Comparison of ENCODE assay signal across 8 cellular contexts in the genomic region with DNA sequence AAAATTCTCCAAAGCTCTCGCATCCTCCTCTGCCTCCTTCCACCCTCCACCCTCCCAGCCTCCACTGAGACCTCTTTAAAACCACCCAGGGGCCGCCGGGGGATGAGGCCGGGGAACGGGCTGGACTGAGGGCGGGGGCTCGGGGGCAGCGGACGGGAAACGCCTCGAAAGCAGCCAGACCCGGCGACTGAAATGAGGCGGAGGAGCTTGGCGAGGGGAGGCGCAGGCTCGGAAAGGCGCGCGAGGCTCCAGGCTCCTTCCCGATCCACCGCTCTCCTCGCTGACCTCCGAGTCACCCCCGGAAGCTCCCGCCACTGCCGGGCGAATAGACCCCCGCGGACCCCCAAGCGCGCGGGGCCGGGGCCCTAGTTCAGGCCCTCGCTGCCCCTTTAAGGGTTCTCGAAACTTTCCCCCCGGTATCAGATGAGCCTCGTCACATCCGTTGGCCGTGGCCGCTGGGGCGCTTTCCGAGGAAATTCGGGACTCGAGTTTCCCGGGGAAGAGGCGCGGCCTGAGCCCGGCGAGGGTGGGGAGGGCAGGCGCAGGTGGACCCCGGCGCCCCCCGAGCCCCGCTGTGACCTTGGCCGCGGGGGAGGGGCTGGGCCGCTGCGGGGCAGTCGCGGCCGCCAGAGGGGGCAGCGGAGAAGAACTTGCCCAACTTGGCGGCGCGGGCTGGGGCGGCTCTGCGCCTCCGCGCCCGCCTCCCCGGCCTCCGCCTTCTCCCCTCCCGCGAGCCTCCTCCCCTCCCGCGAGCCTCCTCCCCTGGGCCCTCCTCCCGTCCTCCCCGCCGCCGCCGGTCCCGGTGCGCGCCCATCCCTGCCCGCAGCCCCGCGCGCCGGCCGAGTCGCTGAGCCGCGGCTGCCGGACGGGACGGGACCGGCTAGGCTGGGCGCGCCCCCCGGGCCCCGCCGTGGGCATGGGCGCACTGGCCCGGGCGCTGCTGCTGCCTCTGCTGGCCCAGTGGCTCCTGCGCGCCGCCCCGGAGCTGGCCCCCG. TPM values are rescaled to one million over a fixed set of nuclear protein-coding genes. Genes with fewer than 3 reads are reported as not detected.
DNase-seq lines count a peak whose midpoint lies in the region; ATAC-seq and TF ChIP-seq lines count a peak whose summit lies in the region.

TSS of gene BACE2 (plus strand) at position 813 of the 995 bp plus-strand sequence. CDS start at position 917, 104 bp downstream.

- no peak within 1 kb of the TSS for H3K27ac Mint-ChIP-seq in CD4-positive, CD25-positive, alpha-beta regulatory T cell
- H3K27ac Mint-ChIP-seq in nephron progenitor cell: no peak within 1 kb of the TSS

- peak within 1 kb of the TSS in 3 of 4 donors; percentile 39 to 81 (median 67) for H3K4me3 Mint-ChIP-seq in CD4-positive, CD25-positive, alpha-beta regulatory T cell
- H3K4me3 Mint-ChIP-seq in nephron progenitor cell: peak within 1 kb of the TSS; percentile 86

- no peaks in the 10 kb centered on the region for H3K36me3 Mint-ChIP-seq in CD4-positive, CD25-positive, alpha-beta regulatory T cell
- no peaks in the 10 kb centered on the region for H3K36me3 Mint-ChIP-seq in nephron progenitor cell (ENCODE audit: low read depth)

- H3K9me3 Mint-ChIP-seq in CD4-positive, CD25-positive, alpha-beta regulatory T cell: no peaks in the 10 kb centered on the region
- H3K9me3 Mint-ChIP-seq in nephron progenitor cell: no peaks in the 10 kb centered on the region

- peak in 1 of 3 donors; percentile 47 for DNase-seq in CD4-positive, CD25-positive, alpha-beta regulatory T cell
- DNase-seq in NCI-H69 (lab: John Stamatoyannopoulos, UW) (peak; percentile 79), foreskin melanocyte (peak; percentile 56), nephron progenitor cell (peak; percentile 82)
- peak; percentile 27 for DNase-seq in activated naive CD4-positive, alpha-beta T cell treated with Interleukin-2 at 50 U/mL for 16 hours

- H3K4me1 Mint-ChIP-seq in CD4-positive, CD25-positive, alpha-beta regulatory T cell: peaks cover 5 to 11% (median 8%) of the 10 kb centered on the region in 4 donors
- H3K4me1 Mint-ChIP-seq in nephron progenitor cell: peaks cover 34% of the 10 kb centered on the region

- peaks cover 67% of the 10 kb centered on the region for H3K27me3 Mint-ChIP-seq in CD4-positive, CD25-positive, alpha-beta regulatory T cell
- peaks cover 63% of the 10 kb centered on the region for H3K27me3 Mint-ChIP-seq in nephron progenitor cell (ENCODE audit: low read depth, poor library complexity)

- H3K27ac ChIP-seq in CD4-positive, CD25-positive, alpha-beta regulatory T cell (ENCODE audit: insufficient read depth, low read length, poor library complexity, severe bottlenecking): no peak within 1 kb of the TSS
- peak within 1 kb of the TSS; percentile 70 for H3K27ac ChIP-seq in thymus (ENCODE audit: low read depth)

- H3K4me1 ChIP-seq in CD4-positive, CD25-positive, alpha-beta regulatory T cell (ENCODE audit: control insufficient read depth, insufficient read depth, low read length, poor library complexity, severe bottlenecking): peaks cover 10% of the 10 kb centered on the region
- H3K4me1 ChIP-seq in thymus (ENCODE audit: control insufficient read depth, insufficient read depth, low read length): no peaks in the 10 kb centered on the region

- H3K36me3 ChIP-seq in CD4-positive, CD25-positive, alpha-beta regulatory T cell (ENCODE audit: control insufficient read depth, insufficient read depth, low read length): no peaks in the 10 kb centered on the region
- no peaks in the 10 kb centered on the region for H3K36me3 ChIP-seq in thymus (ENCODE audit: control insufficient read depth, insufficient read depth)

- H3K4me3 ChIP-seq in CD4-positive, CD25-positive, alpha-beta regulatory T cell (ENCODE audit: low read depth, low read length): no peak within 1 kb of the TSS
- H3K4me3 ChIP-seq in thymus (ENCODE audit: low read length): peak within 1 kb of the TSS; percentile 52

- H3K27me3 ChIP-seq in CD4-positive, CD25-positive, alpha-beta regulatory T cell (ENCODE audit: control insufficient read depth, insufficient read depth, low read length): peaks cover 19% of the 10 kb centered on the region
- peaks cover 52% of the 10 kb centered on the region for H3K27me3 ChIP-seq in thymus (ENCODE audit: control insufficient read depth, insufficient read depth)

- TF ChIP-seq CTCF in nephron progenitor cell (IDR thresholded peaks at IDR 0.05): peak; percentile 50

- 1% methylated on average over 109 of the region's 111 CpGs for WGBS in thymus

- peak; percentile 52 to 59 for ATAC-seq in CD4-positive, CD25-positive, alpha-beta regulatory T cell (ENCODE audit: low read depth in 2 of 2)
- ATAC-seq in GM21619 (IDR thresholded peaks at IDR 0.05; ENCODE audit: unreplicated experiment) (peak; percentile 47), HG03469 (IDR thresholded peaks at IDR 0.05; ENCODE audit: unreplicated experiment) (no peak)

- no peaks in the 10 kb centered on the region for H3K9me3 ChIP-seq in CD4-positive, CD25-positive, alpha-beta regulatory T cell (ENCODE audit: control insufficient read depth in 2 of 2, low read length in 2 of 2)
- no peaks in the 10 kb centered on the region for H3K9me3 ChIP-seq in thymus (ENCODE audit: control insufficient read depth)

RNA-seq across cellular contexts. Expression of gene BACE2, which starts in this region (rescaled TPM):
- total RNA-seq in CD4-positive, CD25-positive, alpha-beta regulatory T cell: 2.5 TPM
- polyA plus RNA-seq in CD4-positive, CD25-positive, alpha-beta regulatory T cell: 1 to 10 TPM in 2 of 4 donors, under 1 TPM in 2; 0.70 to 1.5 (median 0.99) TPM
- polyA plus RNA-seq in thymus: 17.6 TPM
